11 cellular contexts compared by ENCODE assay signal in the genomic region with DNA sequence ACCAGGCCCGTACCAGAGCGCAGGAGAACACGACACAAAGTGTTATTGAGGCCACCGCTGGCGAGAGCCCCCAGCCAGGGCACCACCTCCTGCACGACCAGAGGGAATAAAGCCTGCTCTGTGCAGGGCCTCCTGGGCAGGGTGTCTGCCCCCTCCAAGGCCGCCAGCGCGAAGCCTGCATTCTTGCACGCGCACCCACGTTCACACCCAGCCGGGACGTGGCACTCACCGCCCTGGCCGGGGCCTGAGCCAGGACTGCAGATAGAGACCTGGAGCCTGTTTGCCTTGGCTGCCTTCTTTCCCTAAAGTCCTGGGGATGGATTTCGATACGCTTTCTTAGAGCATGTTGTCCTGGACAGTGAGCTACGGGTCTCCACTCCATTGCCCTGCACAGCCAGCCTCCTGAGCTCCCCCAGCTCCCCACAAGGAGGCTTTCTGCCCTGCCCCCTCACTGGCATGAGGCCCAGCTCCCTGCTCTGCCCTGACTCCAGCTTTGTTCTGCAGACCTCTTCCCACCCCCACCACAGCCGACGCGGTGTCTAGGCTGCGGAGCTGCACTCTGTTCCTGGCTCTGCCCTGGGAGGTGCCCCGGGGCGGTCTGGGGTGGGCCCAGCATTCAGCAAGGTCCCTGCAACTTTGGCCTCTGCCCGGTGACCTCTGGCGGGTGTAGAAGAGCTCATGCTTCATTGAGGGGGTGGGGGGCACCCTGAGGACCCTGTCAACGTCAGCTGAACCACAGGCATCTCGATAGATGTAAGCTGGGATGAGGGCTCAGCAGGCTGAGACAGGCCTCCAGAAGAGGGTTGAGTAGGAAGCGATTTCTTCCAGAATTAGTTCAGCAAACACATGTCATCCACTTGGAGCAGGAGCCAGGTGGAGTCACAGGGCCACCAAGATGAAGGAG.
A peak's percentile ranks its signal among the peaks of the same experiment; 100 is the strongest.
DNase-seq lines count a peak whose midpoint lies in the region; ATAC-seq and TF ChIP-seq lines count a peak whose summit lies in the region.
"Had no signal": no experiment of that assay in that cellular context is flagged by ENCODE, and none has a peak within 500 bp of the region (broad histone marks: within the 10 kb centered on the region; RNA-seq: fewer than 3 reads in every experiment).

No MANE protein-coding gene starts in this region.

- H2BK12ac ChIP-seq in mesenchymal stem cell (ENCODE audit: low read length in 2 of 2): no peak overlapping the region

- H3K23ac ChIP-seq in mesenchymal stem cell (ENCODE audit: low read length in 2 of 2): no peak overlapping the region

- H3K36me3 ChIP-seq in body of pancreas (replicated peaks in 1 of 2; ENCODE audit: insufficient read depth in 1 of 2, low read depth in 2 of 2): no peaks in the 10 kb centered on the region
- H3K36me3 ChIP-seq in mesenchymal stem cell (ENCODE audit: control insufficient read depth in 1 of 2, insufficient read depth in 2 of 2, low read depth in 1 of 2, low read length in 2 of 2): peaks cover 0 to 78% of the 10 kb centered on the region in 2 experiments

- H2BK15ac ChIP-seq in mesenchymal stem cell (ENCODE audit: low read depth, poor library complexity, severe bottlenecking): no peak overlapping the region

- no peak overlapping the region for H3K4ac ChIP-seq in mesenchymal stem cell (ENCODE audit: low read depth in 1 of 2, low read length in 2 of 2)

- peak overlapping the region in 2 of 4 donors; percentile 50 to 58 for H3K27ac ChIP-seq in body of pancreas
- no peak overlapping the region for H3K27ac ChIP-seq in mesenchymal stem cell (ENCODE audit: low read length, poor library complexity, severe bottlenecking)

- no peak overlapping the region for H2AK5ac ChIP-seq in mesenchymal stem cell (ENCODE audit: low read length, severe bottlenecking)

- intact Hi-C loops in body of pancreas (cut with DNase I): no loop called here

- H3K4me1 ChIP-seq in body of pancreas (peaks cover 13% of the 10 kb centered on the region), mesenchymal stem cell (ENCODE audit: control insufficient read depth, insufficient read depth, low read depth, low read length) (peaks cover 12% of the 10 kb centered on the region)

- no peak for TF ChIP-seq POLR2A in body of pancreas (IDR thresholded peaks at IDR 0.05)

- ATAC-seq in body of pancreas (peak; percentile 79), HG03280 (IDR thresholded peaks at IDR 0.05; ENCODE audit: unreplicated experiment) (no peak), HG03108 (IDR thresholded peaks at IDR 0.05; ENCODE audit: unreplicated experiment) (no peak)
- ATAC-seq: activated T-cell treated with anti-CD3 and anti-CD28 coated beads, Interleukin-2, amount 50 U/mL, for 4 hours had no signal

- H3K79me1 ChIP-seq in mesenchymal stem cell (replicated peaks; ENCODE audit: low read length, poor library complexity, severe bottlenecking): no peaks in the 10 kb centered on the region

- no peak overlapping the region for H3K9ac ChIP-seq in mesenchymal stem cell (ENCODE audit: low read length)

- H2BK5ac ChIP-seq in mesenchymal stem cell (ENCODE audit: low read depth, low read length, poor library complexity, severe bottlenecking): no peak overlapping the region

- H3K27me3 ChIP-seq in body of pancreas (no peaks in the 10 kb centered on the region), mesenchymal stem cell (ENCODE audit: control insufficient read depth in 1 of 2, insufficient read depth in 1 of 2, low read length in 2 of 2) (no peaks in the 10 kb centered on the region)

- H4K8ac ChIP-seq in mesenchymal stem cell (ENCODE audit: low read length): no peak overlapping the region

- DNase-seq in ELF-1 (ENCODE audit: low read depth, low spot score) (peak; percentile 34), body of pancreas (peak; percentile 41 to 56 (median 46)), hypothalamus (lab: John Stamatoyannopoulos, UW) (peak in 40 of 51 donors; percentile 11 to 87 (median 50)), pons (ENCODE audit: low spot score) (peak; percentile 49), mesenchymal stem cell (no peak), amniotic stem cell (lab: John Stamatoyannopoulos, UW) (no peak)
- DNase-seq: activated T-cell treated with anti-CD3 and anti-CD28 coated beads, Interleukin-2, amount 50 U/mL, for 4 hours; central memory CD4-positive, alpha-beta T cell; stimulated activated CD4-positive, alpha-beta T cell treated with anti-CD3 and anti-CD28 coated beads, Interleukin-4, amount 100 ng/mL, for 24 hours had no signal

- H2BK120ac ChIP-seq in mesenchymal stem cell (ENCODE audit: low read depth, low read length): no peak overlapping the region

- 61 to 63% methylated on average over 15 to 30 of the region's 30 CpGs for WGBS in body of pancreas, 2 donors
- 93% methylated on average over 30 of the region's 30 CpGs for WGBS in mesenchymal stem cell

- no peak overlapping the region for H3K4me2 ChIP-seq in mesenchymal stem cell (ENCODE audit: low read length, poor library complexity, severe bottlenecking)

- H3K4me3 ChIP-seq in body of pancreas (no peak overlapping the region), mesenchymal stem cell (ENCODE audit: insufficient read depth in 1 of 2, low read depth in 1 of 2, low read length in 2 of 2) (no peak overlapping the region)

- no peak overlapping the region for H3K14ac ChIP-seq in mesenchymal stem cell (ENCODE audit: low read length in 2 of 2)

- H2AFZ ChIP-seq in mesenchymal stem cell (ENCODE audit: low read depth, low read length): no peak overlapping the region

- no peak for TF ChIP-seq CTCF in body of pancreas (IDR thresholded peaks at IDR 0.05)

- H3K9me3 ChIP-seq in body of pancreas (no peaks in the 10 kb centered on the region), mesenchymal stem cell (ENCODE audit: control insufficient read depth, low read length) (no peaks in the 10 kb centered on the region)

- H4K91ac ChIP-seq in mesenchymal stem cell (ENCODE audit: low read length): no peak overlapping the region

- no peak overlapping the region for H3K18ac ChIP-seq in mesenchymal stem cell (ENCODE audit: low read depth in 1 of 2, low read length in 2 of 2)

Comparison
In these comparisons a context has a peak if more than half of its experiments do, and no peak if none do; other contexts are left out.
1. DNase-seq: peak in ELF-1 (single experiment), body of pancreas (4 of 4), hypothalamus (40 of 51) and pons (single experiment); none in mesenchymal stem cell (single experiment) and amniotic stem cell (single experiment).